Comparison of ENCODE assay signal across 2 cellular contexts in genomic region chr15:74502301-74502700, GRCh38.
TF ChIP-seq lines count a peak whose summit lies in the region.

No MANE protein-coding gene starts in this region.

TF ChIP-seq in IMR-90, 13 proteins besides CTCF, POLR2A, EP300 and RAD21:
- TF ChIP-seq MXI1 (IDR thresholded peaks at IDR 0.05; ENCODE audit: borderline replicate concordance, low read depth, low read length) (no peak), RCOR1 (IDR thresholded peaks at IDR 0.05; ENCODE audit: insufficient replicate concordance, low read length) (no peak)

TF ChIP-seq in WTC11, 78 proteins besides CTCF, POLR2A, EP300 and RAD21:
- no peak for TF ChIP-seq MYBL2 (CRISPR knock-in tag; IDR thresholded peaks at IDR 0.05)
- TF ChIP-seq HMGXB4 (CRISPR knock-in tag; IDR thresholded peaks at IDR 0.05) = no peak
- TF ChIP-seq FOXJ3 (CRISPR knock-in tag; IDR thresholded peaks at IDR 0.05; ENCODE audit: borderline replicate concordance) = no peak
- no peak for TF ChIP-seq MXD4 (CRISPR knock-in tag; IDR thresholded peaks at IDR 0.05; ENCODE audit: borderline replicate concordance)
- no peak for TF ChIP-seq AR (CRISPR knock-in tag; IDR thresholded peaks at IDR 0.05)
- no peak for TF ChIP-seq ZNF121 (CRISPR knock-in tag; IDR thresholded peaks at IDR 0.05)
- no peak for TF ChIP-seq ATF3 (CRISPR knock-in tag; conservative IDR thresholded peaks at IDR 0.05)
- TF ChIP-seq ZBTB43 (CRISPR knock-in tag; IDR thresholded peaks at IDR 0.05) = no peak
- no peak for TF ChIP-seq ZNF232 (CRISPR knock-in tag; IDR thresholded peaks at IDR 0.05)
- TF ChIP-seq ZNF416 (CRISPR knock-in tag; IDR thresholded peaks at IDR 0.05) = no peak
TF ChIP-seq in WTC11: peak in this region for 0.
